Comparison of ENCODE assay signal across 19 cellular contexts in the genomic region with DNA sequence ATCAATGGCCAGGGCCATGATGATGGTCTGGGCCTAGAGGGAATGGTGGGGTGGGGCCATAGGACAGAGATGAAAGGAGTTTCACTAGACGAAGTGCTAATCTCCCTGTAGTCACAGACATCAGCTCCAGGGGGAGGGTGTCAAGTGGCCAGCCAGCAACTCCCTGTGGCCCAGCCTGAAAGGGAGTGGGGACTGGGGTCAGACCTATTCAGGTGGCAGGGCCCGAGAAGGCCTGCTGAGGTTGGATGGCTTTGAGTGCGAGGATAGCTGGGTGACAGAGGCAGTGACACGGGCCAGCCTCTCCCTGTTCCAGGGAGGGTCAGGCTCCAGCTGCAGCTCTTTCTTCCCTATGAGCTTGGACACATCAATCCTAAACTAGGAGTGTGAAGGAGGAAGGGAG. TPM values are rescaled to one million over a fixed set of nuclear protein-coding genes. Genes with fewer than 3 reads are reported as not detected.
DNase-seq lines count a peak whose midpoint lies in the region; ATAC-seq and TF ChIP-seq lines count a peak whose summit lies in the region.
"Had no signal": no experiment of that assay in that cellular context is flagged by ENCODE, and none has a peak within 500 bp of the region (broad histone marks: within the 10 kb centered on the region; RNA-seq: fewer than 3 reads in every experiment).

No MANE protein-coding gene starts in this region.

- no peak overlapping the region for H3K4me3 Mint-ChIP-seq in activated naive CD4-positive, alpha-beta T cell treated with anti-CD3 and anti-CD28 coated beads for 36 hours
- no peak overlapping the region for H3K4me3 Mint-ChIP-seq in activated CD4-positive, alpha-beta memory T cell treated with anti-CD3 and anti-CD28 coated beads for 36 hours
- H3K4me3 Mint-ChIP-seq in stimulated activated naive B cell treated with anti-CD40 and anti-IgM and Interleukin-4, amounts not matched to agents 10 μg/mL and 1 μg/mL and 100 μg/mL, for 72 hours = no peak overlapping the region
- H3K4me3 Mint-ChIP-seq: activated CD4-positive, alpha-beta T cell treated with anti-CD3 and anti-CD28 coated beads, Interleukin-2, amount 10 ng/mL, durations not matched to agents 24 days and 14 days had no signal

- no peak overlapping the region for H3K4me3 ChIP-seq in gastroesophageal sphincter
- H3K4me3 ChIP-seq: A549, SJSA1, spleen, vagina had no signal

- H3K4me1 Mint-ChIP-seq in activated naive CD4-positive, alpha-beta T cell treated with anti-CD3 and anti-CD28 coated beads for 36 hours (ENCODE audit: low read depth) = peaks cover 4% of the 10 kb centered on the region
- peaks cover 16% of the 10 kb centered on the region for H3K4me1 Mint-ChIP-seq in activated CD4-positive, alpha-beta memory T cell treated with anti-CD3 and anti-CD28 coated beads for 36 hours (ENCODE audit: low read depth)
- H3K4me1 Mint-ChIP-seq in stimulated activated naive B cell treated with anti-CD40 and anti-IgM and Interleukin-4, amounts not matched to agents 10 μg/mL and 1 μg/mL and 100 μg/mL, for 72 hours = peaks cover 33 to 51% of the 10 kb centered on the region in 2 donors

- WGBS in gastroesophageal sphincter (ENCODE audit: low coverage in 1 of 2), 2 donors = 46 to 64% methylated on average over 2 to 4 of the region's 4 CpGs

- no peak for TF ChIP-seq EP300 in gastroesophageal sphincter (IDR thresholded peaks at IDR 0.05)

- CTCF ChIA-PET in activated naive CD4-positive, alpha-beta T cell treated with anti-CD3 and anti-CD28 coated beads for 36 hours (lab: Charles Lee) = no interaction called here
- CTCF ChIA-PET in activated CD4-positive, alpha-beta memory T cell treated with anti-CD3 and anti-CD28 coated beads for 36 hours (lab: Charles Lee) = interaction anchor here (1.7 kb wide), 1 partner anchor 32 kb away, joined by 4 read pairs; no protein-coding TSS in a partner anchor

- POLR2A ChIA-PET in activated CD4-positive, alpha-beta memory T cell treated with anti-CD3 and anti-CD28 coated beads for 36 hours (lab: Charles Lee) = interaction anchor here (1.0 kb wide), 1 partner anchor 10 kb away, joined by 3 read pairs; no protein-coding TSS in a partner anchor

- H3K36me3 ChIP-seq in gastroesophageal sphincter = peaks cover 0 to 90% of the 10 kb centered on the region in 2 donors

- no peak for ATAC-seq in activated naive CD4-positive, alpha-beta T cell treated with anti-CD3 and anti-CD28 coated beads, Interleukin-2, amount 50 U/mL, for 72 hours
- ATAC-seq in gastroesophageal sphincter = no peak
- no peak for ATAC-seq in stimulated activated naive B cell treated with anti-CD40 and anti-IgM and Interleukin-4, amounts not matched to agents 10 μg/mL and 1 μg/mL and 100 μg/mL, for 72 hours (replicated peaks)
- ATAC-seq: A549 had no signal

- peak overlapping the region in 3 of 4 donors; percentile 63 to 100 (median 65) for H3K27ac ChIP-seq in gastroesophageal sphincter
- H3K27ac ChIP-seq: A549, C4-2B, parathyroid adenoma, SJSA1, vagina had no signal

- TF ChIP-seq POLR2A in gastroesophageal sphincter (IDR thresholded peaks at IDR 0.05) = no peak

- H3K27me3 ChIP-seq in gastroesophageal sphincter = no peaks in the 10 kb centered on the region
- H3K27me3 ChIP-seq: SJSA1, spleen, vagina had no signal

- intact Hi-C loops in activated naive CD4-positive, alpha-beta T cell treated with anti-CD3 and anti-CD28 coated beads for 36 hours (cut with micrococcal nuclease) = no loop called here
- intact Hi-C loops in activated CD4-positive, alpha-beta memory T cell treated with anti-CD3 and anti-CD28 coated beads for 36 hours (cut with micrococcal nuclease) = no loop called here

- peaks cover 3 to 87% (median 32%) of the 10 kb centered on the region in 3 donors for H3K4me1 ChIP-seq in gastroesophageal sphincter
- H3K4me1 ChIP-seq: A549, SJSA1 had no signal

- DNase-seq in activated naive CD4-positive, alpha-beta T cell treated with anti-CD3 and anti-CD28 coated beads, Interleukin-2, amount 50 U/mL, for 72 hours (ENCODE audit: low spot score in 2 of 2) = no peak
- no peak for DNase-seq in activated naive CD4-positive, alpha-beta T cell treated with anti-CD3 and anti-CD28 coated beads for 36 hours
- no peak for DNase-seq in activated CD4-positive, alpha-beta memory T cell treated with anti-CD3 and anti-CD28 coated beads for 36 hours
- DNase-seq in stimulated activated naive B cell treated with anti-CD40 and anti-IgM and Interleukin-4, amounts not matched to agents 10 μg/mL and 1 μg/mL and 100 μg/mL, for 72 hours = no peak
- DNase-seq in GM10266 (ENCODE audit: extremely low spot score) (no peak), NCI-H524 treated with DMSO at 0.1 percent for 48 hours (lab: John Stamatoyannopoulos, UW) (no peak), SHP77 (lab: John Stamatoyannopoulos, UW) (no peak)
- DNase-seq: activated CD4-positive, alpha-beta T cell treated with anti-CD3 and anti-CD28 coated beads, Interleukin-2, amount 10 ng/mL, durations not matched to agents 24 days and 14 days; amygdala; DMS79 treated with DMSO at 0.1 percent for 48 hours; NCI-H2029 treated with DMSO at 0.1 percent for 48 hours; NCI-H524; spleen had no signal

- H3K27me3 Mint-ChIP-seq in activated naive CD4-positive, alpha-beta T cell treated with anti-CD3 and anti-CD28 coated beads for 36 hours (ENCODE audit: low read depth) = no peaks in the 10 kb centered on the region
- H3K27me3 Mint-ChIP-seq in activated CD4-positive, alpha-beta memory T cell treated with anti-CD3 and anti-CD28 coated beads for 36 hours = no peaks in the 10 kb centered on the region
- no peaks in the 10 kb centered on the region for H3K27me3 Mint-ChIP-seq in stimulated activated naive B cell treated with anti-CD40 and anti-IgM and Interleukin-4, amounts not matched to agents 10 μg/mL and 1 μg/mL and 100 μg/mL, for 72 hours
- H3K27me3 Mint-ChIP-seq: activated CD4-positive, alpha-beta T cell treated with anti-CD3 and anti-CD28 coated beads, Interleukin-2, amount 10 ng/mL, durations not matched to agents 24 days and 14 days had no signal

- H3K9me3 ChIP-seq in gastroesophageal sphincter = no peaks in the 10 kb centered on the region
- H3K9me3 ChIP-seq: A549, SJSA1, spleen, vagina had no signal

- TF ChIP-seq CTCF in gastroesophageal sphincter (IDR thresholded peaks at IDR 0.05) = no peak
- TF ChIP-seq CTCF in GM10266 (IDR thresholded peaks at IDR 0.05; ENCODE audit: control insufficient read depth, insufficient read depth, low read depth, missing control alignments) = no peak

- no peaks in the 10 kb centered on the region for H3K9me3 Mint-ChIP-seq in activated naive CD4-positive, alpha-beta T cell treated with anti-CD3 and anti-CD28 coated beads, Interleukin-2, amount 50 U/mL, for 72 hours
- H3K9me3 Mint-ChIP-seq in activated naive CD4-positive, alpha-beta T cell treated with anti-CD3 and anti-CD28 coated beads for 36 hours = no peaks in the 10 kb centered on the region
- H3K9me3 Mint-ChIP-seq in activated CD4-positive, alpha-beta memory T cell treated with anti-CD3 and anti-CD28 coated beads for 36 hours = no peaks in the 10 kb centered on the region
- no peaks in the 10 kb centered on the region for H3K9me3 Mint-ChIP-seq in stimulated activated naive B cell treated with anti-CD40 and anti-IgM and Interleukin-4, amounts not matched to agents 10 μg/mL and 1 μg/mL and 100 μg/mL, for 72 hours
- H3K9me3 Mint-ChIP-seq: activated CD4-positive, alpha-beta T cell treated with anti-CD3 and anti-CD28 coated beads, Interleukin-2, amount 10 ng/mL, durations not matched to agents 24 days and 14 days had no signal

- H3K36me3 Mint-ChIP-seq in activated naive CD4-positive, alpha-beta T cell treated with anti-CD3 and anti-CD28 coated beads, Interleukin-2, amount 50 U/mL, for 72 hours = peaks cover 0 to 19% of the 10 kb centered on the region in 2 donors
- peaks cover 22% of the 10 kb centered on the region for H3K36me3 Mint-ChIP-seq in activated naive CD4-positive, alpha-beta T cell treated with anti-CD3 and anti-CD28 coated beads for 36 hours (ENCODE audit: low read depth)
- peaks cover 28% of the 10 kb centered on the region for H3K36me3 Mint-ChIP-seq in activated CD4-positive, alpha-beta memory T cell treated with anti-CD3 and anti-CD28 coated beads for 36 hours
- peaks cover 36 to 66% of the 10 kb centered on the region in 2 donors for H3K36me3 Mint-ChIP-seq in stimulated activated naive B cell treated with anti-CD40 and anti-IgM and Interleukin-4, amounts not matched to agents 10 μg/mL and 1 μg/mL and 100 μg/mL, for 72 hours

- peak overlapping the region; percentile 50 to 67 for H3K27ac Mint-ChIP-seq in activated naive CD4-positive, alpha-beta T cell treated with anti-CD3 and anti-CD28 coated beads, Interleukin-2, amount 50 U/mL, for 72 hours
- H3K27ac Mint-ChIP-seq in activated naive CD4-positive, alpha-beta T cell treated with anti-CD3 and anti-CD28 coated beads for 36 hours = no peak overlapping the region
- peak overlapping the region; percentile 21 for H3K27ac Mint-ChIP-seq in activated CD4-positive, alpha-beta memory T cell treated with anti-CD3 and anti-CD28 coated beads for 36 hours
- peak overlapping the region; percentile 31 for H3K27ac Mint-ChIP-seq in stimulated activated naive B cell treated with anti-CD40 and anti-IgM and Interleukin-4, amounts not matched to agents 10 μg/mL and 1 μg/mL and 100 μg/mL, for 72 hours
- H3K27ac Mint-ChIP-seq: activated CD4-positive, alpha-beta T cell treated with anti-CD3 and anti-CD28 coated beads, Interleukin-2, amount 10 ng/mL, durations not matched to agents 24 days and 14 days had no signal

RNA-seq across cellular contexts. Expression of a gene that starts 11.0 kb away (rescaled TPM):
- total RNA-seq in activated naive CD4-positive, alpha-beta T cell treated with anti-CD3 and anti-CD28 coated beads, Interleukin-2, amount 50 U/mL, for 72 hours = 10 to 100 TPM; 28.1 to 29.9 TPM
- 10 to 100 TPM; 16.4 to 16.8 TPM for total RNA-seq in activated naive CD4-positive, alpha-beta T cell treated with anti-CD3 and anti-CD28 coated beads for 36 hours
- total RNA-seq in activated CD4-positive, alpha-beta memory T cell treated with anti-CD3 and anti-CD28 coated beads for 36 hours = 10 to 100 TPM; 34.2 TPM
- total RNA-seq in gastroesophageal sphincter = 100 to 1,000 TPM in 1 of 4 donors, 10 to 100 TPM in 3; 59.3 to 163 (median 84.1) TPM

RNA-seq across cellular contexts. Expression of a gene that starts 32.9 kb away (rescaled TPM):
- 10 to 100 TPM; 61.3 to 76.5 TPM for total RNA-seq in activated naive CD4-positive, alpha-beta T cell treated with anti-CD3 and anti-CD28 coated beads, Interleukin-2, amount 50 U/mL, for 72 hours
- total RNA-seq in activated naive CD4-positive, alpha-beta T cell treated with anti-CD3 and anti-CD28 coated beads for 36 hours = 10 to 100 TPM; 67.5 to 69.0 TPM
- 10 to 100 TPM; 55.4 to 60.0 TPM for total RNA-seq in activated CD4-positive, alpha-beta memory T cell treated with anti-CD3 and anti-CD28 coated beads for 36 hours
- 10 to 100 TPM; 26.7 to 44.5 (median 39.2) TPM for total RNA-seq in gastroesophageal sphincter

RNA-seq across cellular contexts. Expression of a gene that starts 33.4 kb away (rescaled TPM):
- total RNA-seq in activated naive CD4-positive, alpha-beta T cell treated with anti-CD3 and anti-CD28 coated beads, Interleukin-2, amount 50 U/mL, for 72 hours = 100 to 1,000 TPM in 1 of 2 donors, 10 to 100 TPM in 1; 100.0 to 112 TPM
- total RNA-seq in activated naive CD4-positive, alpha-beta T cell treated with anti-CD3 and anti-CD28 coated beads for 36 hours = 100 to 1,000 TPM; 113 to 118 TPM
- 100 to 1,000 TPM; 103 to 105 TPM for total RNA-seq in activated CD4-positive, alpha-beta memory T cell treated with anti-CD3 and anti-CD28 coated beads for 36 hours
- total RNA-seq in gastroesophageal sphincter = 100 to 1,000 TPM; 115 to 227 (median 132) TPM

RNA-seq across cellular contexts. Expression of a gene that starts 53.8 kb away (rescaled TPM):
- 10 to 100 TPM in 1 of 2 donors, 1 to 10 TPM in 1; 1.9 to 15.8 TPM for total RNA-seq in activated naive CD4-positive, alpha-beta T cell treated with anti-CD3 and anti-CD28 coated beads, Interleukin-2, amount 50 U/mL, for 72 hours
- total RNA-seq in activated naive CD4-positive, alpha-beta T cell treated with anti-CD3 and anti-CD28 coated beads for 36 hours = 1 to 10 TPM; 1.7 to 1.9 TPM
- total RNA-seq in activated CD4-positive, alpha-beta memory T cell treated with anti-CD3 and anti-CD28 coated beads for 36 hours = 1 to 10 TPM; 1.4 to 1.6 TPM
- 10 to 100 TPM; 26.1 to 50.7 (median 37.0) TPM for total RNA-seq in gastroesophageal sphincter
